In the genomic region with DNA sequence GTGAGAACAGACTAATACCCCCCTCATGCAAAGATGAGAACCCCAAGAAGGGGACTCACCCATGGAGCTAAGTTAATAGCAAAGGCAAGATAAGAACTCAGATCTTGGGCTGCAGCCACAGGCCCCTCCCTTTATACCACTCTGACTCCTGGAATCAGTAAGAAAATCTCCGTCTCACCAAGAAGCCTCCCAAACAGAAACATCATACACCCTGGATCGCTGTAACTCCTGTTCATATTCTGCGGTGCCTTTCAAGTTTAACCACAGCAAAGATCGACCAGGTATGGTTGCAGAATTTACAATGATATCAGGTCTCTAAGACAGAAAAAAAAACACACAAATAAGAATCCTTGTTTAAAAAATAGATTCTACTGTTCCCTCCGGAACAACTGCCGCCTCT, we compare ENCODE assay signal across 31 cellular contexts.
"Had no signal": no experiment of that assay in that cellular context is flagged by ENCODE, and none has a peak within 500 bp of the region (broad histone marks: within the 10 kb centered on the region; RNA-seq: fewer than 3 reads in every experiment).

No MANE protein-coding gene starts in this region.

- H3K4me3 ChIP-seq: adrenal gland, body of pancreas, colonic mucosa, dorsolateral prefrontal cortex, gastrocnemius medialis, left lung, lower lobe of right lung, pancreas, prostate gland, SJSA1, skin epidermis, testis, transverse colon had no signal

- H3K4me3 Mint-ChIP-seq: activated CD4-positive, alpha-beta T cell treated with anti-CD3 and anti-CD28 coated beads, Interleukin-2, amount 10 ng/mL, durations not matched to agents 24 days and 14 days; activated naive CD4-positive, alpha-beta T cell treated with anti-CD3 and anti-CD28 coated beads, Interleukin-2, amount 10 ng/mL, durations not matched to agents 7 days and 5 days; neural crest cell; T-helper 2 cell treated with Interferon-gamma antibody and Interleukin-4, amounts not matched to agents 5 μg/mL and 100 μg/mL, for 36 hours had no signal

- H3K27me3 ChIP-seq: adrenal gland, body of pancreas, colonic mucosa, dorsolateral prefrontal cortex, gastrocnemius medialis, left lung, pancreas, SJSA1, testis, transverse colon had no signal

- H3K27me3 Mint-ChIP-seq: activated CD4-positive, alpha-beta T cell treated with anti-CD3 and anti-CD28 coated beads, Interleukin-2, amount 10 ng/mL, durations not matched to agents 24 days and 14 days; activated naive CD4-positive, alpha-beta T cell treated with anti-CD3 and anti-CD28 coated beads, Interleukin-2, amount 10 ng/mL, durations not matched to agents 7 days and 5 days had no signal

- H3K27ac Mint-ChIP-seq: activated CD4-positive, alpha-beta T cell treated with anti-CD3 and anti-CD28 coated beads, Interleukin-2, amount 10 ng/mL, durations not matched to agents 24 days and 14 days; activated naive CD4-positive, alpha-beta T cell treated with anti-CD3 and anti-CD28 coated beads, Interleukin-2, amount 10 ng/mL, durations not matched to agents 7 days and 5 days; T-helper 2 cell treated with Interferon-gamma antibody and Interleukin-4, amounts not matched to agents 5 μg/mL and 100 μg/mL, for 36 hours had no signal

- H3K4me1 ChIP-seq: adrenal gland, body of pancreas, colonic mucosa, gastrocnemius medialis, left lung, lower lobe of right lung, pancreas, prostate gland, testis, transverse colon had no signal

- DNase-seq: activated CD4-positive, alpha-beta T cell treated with anti-CD3 and anti-CD28 coated beads, Interleukin-2, amount 10 ng/mL, durations not matched to agents 24 days and 14 days; activated CD4-positive, CD25-positive, alpha-beta regulatory T cell; activated CD8-positive, alpha-beta memory T cell treated with anti-CD3 and anti-CD28 coated beads, Interleukin-2, amount 50 U/mL, for 4 hours; activated naive CD4-positive, alpha-beta T cell treated with anti-CD3 and anti-CD28 coated beads, Interleukin-2, amount 10 ng/mL, durations not matched to agents 7 days and 5 days; activated T-cell treated with anti-CD3 and anti-CD28 coated beads, Interleukin-2, amount 50 U/mL, for 1 hour; adrenal gland; aorta; body of pancreas; cerebellar nuclear complex; colonic mucosa; dorsolateral prefrontal cortex; effector memory CD4-positive, alpha-beta T cell; erythroblast; gastrocnemius medialis; glutamatergic neuron; left lung; lower lobe of right lung; mesendoderm; nucleus accumbens; pancreas; retina; stimulated activated CD4-positive, alpha-beta T cell treated with anti-CD3 and anti-CD28 coated beads, Interleukin-4, amount 100 ng/mL, for 24 hours; stimulated activated naive CD4-positive, alpha-beta T cell; testis; transverse colon had no signal

- H3K9me3 ChIP-seq: adrenal gland, body of pancreas, colonic mucosa, gastrocnemius medialis, lower lobe of right lung, pancreas, prostate gland, SJSA1, testis, transverse colon had no signal

- H3K36me3 ChIP-seq: colonic mucosa, pancreas, SJSA1, transverse colon had no signal

- H3K27ac ChIP-seq: adrenal gland, body of pancreas, colonic mucosa, dorsolateral prefrontal cortex, gastrocnemius medialis, left lung, lower lobe of right lung, pancreas, prostate gland, SJSA1, skin epidermis, testis, transverse colon had no signal

- ATAC-seq: body of pancreas, gastrocnemius medialis, lower lobe of right lung, pancreas, sciatic nerve had no signal
